Comparison of ENCODE assay signal across 20 cellular contexts in genomic region chr2:84319566-84319965, GRCh38.
DNase-seq lines count a peak whose midpoint lies in the region; TF ChIP-seq lines count a peak whose summit lies in the region.
"Had no signal": no experiment of that assay in that cellular context is flagged by ENCODE, and none has a peak within 500 bp of the region (broad histone marks: within the 10 kb centered on the region; RNA-seq: fewer than 3 reads in every experiment).

No MANE protein-coding gene starts in this region.

- no peaks in the 10 kb centered on the region for H4K20me1 ChIP-seq in neural progenitor cell (ENCODE audit: low read depth)

- no peak overlapping the region for H3K4me3 Mint-ChIP-seq in neural progenitor cell
- H3K4me3 Mint-ChIP-seq: CD4-positive, alpha-beta T cell; H9 had no signal

- H3K27me3 ChIP-seq in ectodermal cell (ENCODE audit: control insufficient read depth, insufficient read depth, low read length, poor library complexity, severe bottlenecking) (no peaks in the 10 kb centered on the region), neural progenitor cell (no peaks in the 10 kb centered on the region)

- DNase-seq in DMS 273 (lab: John Stamatoyannopoulos, UW; ENCODE audit: unreplicated experiment) (peak; percentile 25), DMS 273 treated with DMSO at 0.1 percent for 48 hours (lab: John Stamatoyannopoulos, UW) (no peak), RPMI7951 (ENCODE audit: low read depth) (peak; percentile 52), neural progenitor cell (ENCODE audit: low spot score) (peak; percentile 41), HUDEP-2 (lab: John Stamatoyannopoulos, UW; ENCODE audit: unreplicated experiment in 76 of 76) (no peak), D341Med (ENCODE audit: low spot score) (no peak), ecto neural progenitor cell (ENCODE audit: low spot score) (no peak)
- DNase-seq: AML-193; Caco-2; CD4-positive, alpha-beta T cell; DMS53; DND-41; EL; GDM1; GOT3; H9 had no signal

- TF ChIP-seq CTCF in neural progenitor cell (IDR thresholded peaks at IDR 0.05) = no peak

- H3K9me3 ChIP-seq in ectodermal cell (ENCODE audit: control insufficient read depth, low read length) = no peaks in the 10 kb centered on the region
- no peaks in the 10 kb centered on the region for H3K9me3 ChIP-seq in neural progenitor cell (ENCODE audit: low read depth)
- H3K9me3 ChIP-seq: A549, Caco-2 had no signal

- peaks cover 3% of the 10 kb centered on the region for H3K27me3 Mint-ChIP-seq in neural progenitor cell (ENCODE audit: insufficient read depth, low read depth)

- H3K4me1 ChIP-seq in ectodermal cell (ENCODE audit: control insufficient read depth, insufficient read depth, low read length) (peaks cover 11% of the 10 kb centered on the region), neural progenitor cell (peaks cover 15% of the 10 kb centered on the region)
- H3K4me1 ChIP-seq: A549, Caco-2 had no signal

- H3K4me3 ChIP-seq in ectodermal cell (ENCODE audit: insufficient read depth, low read depth, low read length) (no peak overlapping the region), neural progenitor cell (no peak overlapping the region)
- H3K4me3 ChIP-seq: A549 had no signal

- H3K4me1 Mint-ChIP-seq in neural progenitor cell = peaks cover 17% of the 10 kb centered on the region

- H3K9me3 Mint-ChIP-seq in neural progenitor cell = no peaks in the 10 kb centered on the region
- H3K9me3 Mint-ChIP-seq: CD4-positive, alpha-beta T cell; H9 had no signal

- H3F3A ChIP-seq in neural progenitor cell (ENCODE audit: low read depth) = peaks cover 10% of the 10 kb centered on the region

- H3K27ac ChIP-seq in ectodermal cell (ENCODE audit: insufficient read depth, low read depth, low read length, poor library complexity, severe bottlenecking) (peak overlapping the region; percentile 27), neural progenitor cell (peak overlapping the region; percentile 41)
- H3K27ac ChIP-seq: 22Rv1, A549, C4-2B had no signal

- H2AFZ ChIP-seq in neural progenitor cell (replicated peaks) = peak overlapping the region; percentile 74

- peak overlapping the region; percentile 54 for H3K4me2 ChIP-seq in neural progenitor cell
- H3K4me2 ChIP-seq: A549 had no signal

- no peak overlapping the region for H3K27ac Mint-ChIP-seq in neural progenitor cell
- H3K27ac Mint-ChIP-seq: CD4-positive, alpha-beta T cell; H9 had no signal

- H3K9ac ChIP-seq in neural progenitor cell = no peak overlapping the region

- H3K79me2 ChIP-seq in neural progenitor cell (ENCODE audit: low read depth) = no peaks in the 10 kb centered on the region

- H3K36me3 Mint-ChIP-seq in neural progenitor cell = no peaks in the 10 kb centered on the region

- WGBS in ectodermal cell, 2 experiments = 15 to 27% methylated on average over 6 of the region's 6 CpGs

- H3K36me3 ChIP-seq in ectodermal cell (ENCODE audit: control insufficient read depth, insufficient read depth, low read length) = no peaks in the 10 kb centered on the region
- H3K36me3 ChIP-seq in neural progenitor cell = no peaks in the 10 kb centered on the region

Comparison
In these comparisons a context has a peak if more than half of its experiments do, and no peak if none do; other contexts are left out.
1. DNase-seq: peak in DMS 273 (single experiment), RPMI7951 (single experiment) and neural progenitor cell (single experiment); none in DMS 273 treated with DMSO at 0.1 percent for 48 hours (single experiment), HUDEP-2 (0 of 76), D341Med (single experiment) and ecto neural progenitor cell (single experiment).